In genomic region chr1:61389926-61390845, GRCh38 we compare ENCODE assay signal across 1 cellular context.
A peak's percentile ranks its signal among the peaks of the same experiment; 100 is the strongest.
TF ChIP-seq lines count a peak whose summit lies in the region.

No MANE protein-coding gene starts in this region.

TF ChIP-seq in HEK293, 187 proteins besides CTCF, POLR2A, EP300 and RAD21 (continued from another document):
- TF ChIP-seq, protein P1, sequence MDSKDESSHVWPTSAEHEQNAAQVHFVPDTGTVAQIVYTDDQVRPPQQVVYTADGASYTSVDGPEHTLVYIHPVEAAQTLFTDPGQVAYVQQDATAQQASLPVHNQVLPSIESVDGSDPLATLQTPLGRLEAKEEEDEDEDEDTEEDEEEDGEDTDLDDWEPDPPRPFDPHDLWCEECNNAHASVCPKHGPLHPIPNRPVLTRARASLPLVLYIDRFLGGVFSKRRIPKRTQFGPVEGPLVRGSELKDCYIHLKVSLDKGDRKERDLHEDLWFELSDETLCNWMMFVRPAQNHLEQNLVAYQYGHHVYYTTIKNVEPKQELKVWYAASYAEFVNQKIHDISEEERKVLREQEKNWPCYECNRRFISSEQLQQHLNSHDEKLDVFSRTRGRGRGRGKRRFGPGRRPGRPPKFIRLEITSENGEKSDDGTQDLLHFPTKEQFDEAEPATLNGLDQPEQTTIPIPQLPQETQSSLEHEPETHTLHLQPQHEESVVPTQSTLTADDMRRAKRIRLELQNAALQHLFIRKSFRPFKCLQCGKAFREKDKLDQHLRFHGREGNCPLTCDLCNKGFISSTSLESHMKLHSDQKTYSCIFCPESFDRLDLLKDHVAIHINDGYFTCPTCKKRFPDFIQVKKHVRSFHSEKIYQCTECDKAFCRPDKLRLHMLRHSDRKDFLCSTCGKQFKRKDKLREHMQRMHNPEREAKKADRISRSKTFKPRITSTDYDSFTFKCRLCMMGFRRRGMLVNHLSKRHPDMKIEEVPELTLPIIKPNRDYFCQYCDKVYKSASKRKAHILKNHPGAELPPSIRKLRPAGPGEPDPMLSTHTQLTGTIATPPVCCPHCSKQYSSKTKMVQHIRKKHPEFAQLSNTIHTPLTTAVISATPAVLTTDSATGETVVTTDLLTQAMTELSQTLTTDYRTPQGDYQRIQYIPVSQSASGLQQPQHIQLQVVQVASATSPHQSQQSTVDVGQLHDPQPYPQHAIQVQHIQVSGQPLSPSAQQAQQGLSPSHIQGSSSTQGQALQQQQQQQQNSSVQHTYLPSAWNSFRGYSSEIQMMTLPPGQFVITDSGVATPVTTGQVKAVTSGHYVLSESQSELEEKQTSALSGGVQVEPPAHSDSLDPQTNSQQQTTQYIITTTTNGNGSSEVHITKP (tag by site-specific recombination; IDR thresholded peaks at IDR 0.05), result no peak
- TF ChIP-seq, protein P2, sequence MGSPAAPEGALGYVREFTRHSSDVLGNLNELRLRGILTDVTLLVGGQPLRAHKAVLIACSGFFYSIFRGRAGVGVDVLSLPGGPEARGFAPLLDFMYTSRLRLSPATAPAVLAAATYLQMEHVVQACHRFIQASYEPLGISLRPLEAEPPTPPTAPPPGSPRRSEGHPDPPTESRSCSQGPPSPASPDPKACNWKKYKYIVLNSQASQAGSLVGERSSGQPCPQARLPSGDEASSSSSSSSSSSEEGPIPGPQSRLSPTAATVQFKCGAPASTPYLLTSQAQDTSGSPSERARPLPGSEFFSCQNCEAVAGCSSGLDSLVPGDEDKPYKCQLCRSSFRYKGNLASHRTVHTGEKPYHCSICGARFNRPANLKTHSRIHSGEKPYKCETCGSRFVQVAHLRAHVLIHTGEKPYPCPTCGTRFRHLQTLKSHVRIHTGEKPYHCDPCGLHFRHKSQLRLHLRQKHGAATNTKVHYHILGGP (tag by site-specific recombination; IDR thresholded peaks at IDR 0.05), result peak; percentile 65; the same call in 1 of the 2 replicates
- no peak for TF ChIP-seq ZNF214 (tag by site-specific recombination; IDR thresholded peaks at IDR 0.05; ENCODE audit: borderline replicate concordance)
- peak; percentile 10; the same call in 1 of the 2 replicates for TF ChIP-seq PRDM4 (tag by site-specific recombination; IDR thresholded peaks at IDR 0.05)
- TF ChIP-seq ZFP69B (tag by site-specific recombination; IDR thresholded peaks at IDR 0.05), result no peak
- TF ChIP-seq ZNF366 (tag by site-specific recombination; conservative IDR thresholded peaks at IDR 0.05), result no peak
